20 cellular contexts compared by ENCODE assay signal in genomic region chr16:70767377-70768204, GRCh38. TPM values are rescaled to one million over a fixed set of nuclear protein-coding genes. Genes with fewer than 3 reads are reported as not detected.
A peak's percentile ranks its signal among the peaks of the same experiment; 100 is the strongest.
DNase-seq lines count a peak whose midpoint lies in the region; ATAC-seq and FAIRE-seq lines count a peak whose summit lies in the region.
"Had no signal": no experiment of that assay in that cellular context is flagged by ENCODE, and none has a peak within 500 bp of the region (broad histone marks: within the 10 kb centered on the region; RNA-seq: fewer than 3 reads in every experiment).

No MANE protein-coding gene starts in this region.

- no peak overlapping the region for H4K91ac ChIP-seq in trophoblast cell (ENCODE audit: low read depth, low read length)

- no peak overlapping the region for H2BK120ac ChIP-seq in trophoblast cell (ENCODE audit: insufficient read depth, low read length, poor library complexity)

- H3K23ac ChIP-seq in trophoblast cell (ENCODE audit: low read length), result no peak overlapping the region

- no peak overlapping the region for H4K12ac ChIP-seq in trophoblast cell (ENCODE audit: low read depth, low read length)

- no peak overlapping the region for H2AK5ac ChIP-seq in trophoblast cell (ENCODE audit: low read length)

- peaks cover 6 to 9% of the 10 kb centered on the region in 2 experiments for H3K4me1 ChIP-seq in trophoblast cell (ENCODE audit: control insufficient read depth in 1 of 2, insufficient read depth in 2 of 2, low read length in 2 of 2)
- H3K4me1 ChIP-seq: Peyer's patch had no signal

- H3K18ac ChIP-seq in trophoblast cell (ENCODE audit: low read length), result no peak overlapping the region

- H3K27ac ChIP-seq in trophoblast cell (ENCODE audit: low read depth, low read length), result no peak overlapping the region
- H3K27ac ChIP-seq: adrenal gland, Peyer's patch had no signal

- H3K4me3 ChIP-seq in trophoblast cell (ENCODE audit: low read depth, low read length), result no peak overlapping the region
- H3K4me3 ChIP-seq: adrenal gland, GM12878, Peyer's patch had no signal

- no peak overlapping the region for H2BK12ac ChIP-seq in trophoblast cell (ENCODE audit: low read length)

- no peak for ATAC-seq in stimulated activated naive CD8-positive, alpha-beta T cell treated with anti-CD3 and anti-CD28 coated beads, Interleukin-15, Interleukin-2, amounts not matched to agents 100 U/mL and 50 U/mL, for 24 hours
- no peak for ATAC-seq in GM21528 (IDR thresholded peaks at IDR 0.05; ENCODE audit: low FRiP score, unreplicated experiment)
- ATAC-seq: activated CD4-positive, alpha-beta T cell treated with anti-CD3 and anti-CD28 coated beads for 36 hours; activated T-cell treated with anti-CD3 and anti-CD28 coated beads, Interleukin-2, amount 50 U/mL, for 72 hours; GM12878 had no signal

- no peak for FAIRE-seq in RCC 7860 (lab: Jason Lieb, UNC)
- FAIRE-seq: colon, GM12878 had no signal

- no peak overlapping the region for H3K14ac ChIP-seq in trophoblast cell (ENCODE audit: low read length)

- H3K36me3 ChIP-seq in trophoblast cell (ENCODE audit: control insufficient read depth in 1 of 2, insufficient read depth in 2 of 2, low read length in 2 of 2), result peaks cover 18 to 22% of the 10 kb centered on the region in 2 experiments

- H2AFZ ChIP-seq in trophoblast cell (ENCODE audit: insufficient read depth, low read length, poor library complexity), result no peak overlapping the region

- H3K79me1 ChIP-seq in trophoblast cell (ENCODE audit: low read length), result peaks cover 4% of the 10 kb centered on the region

- DNase-seq in ELR (ENCODE audit: low read depth), result peak; percentile 73
- DNase-seq in RCC 7860 (ENCODE audit: low spot score), result peak; percentile 28
- DNase-seq in fibroblast of gingiva (ENCODE audit: low read depth), result peak; percentile 13
- peak; percentile 82 to 84 for DNase-seq in trophoblast cell
- no peak for DNase-seq in mucosa of gallbladder (ENCODE audit: low spot score)
- no peak for DNase-seq in anterior cingulate cortex (lab: John Stamatoyannopoulos, UW)
- DNase-seq in stimulated activated naive CD8-positive, alpha-beta T cell treated with anti-CD3 and anti-CD28 coated beads, Interleukin-15, Interleukin-2, amounts not matched to agents 100 U/mL and 50 U/mL, for 24 hours, result no peak
- DNase-seq: activated CD4-positive, alpha-beta T cell treated with anti-CD3 and anti-CD28 coated beads for 36 hours; activated T-cell treated with anti-CD3 and anti-CD28 coated beads, Interleukin-2, amount 50 U/mL, for 72 hours; adrenal gland; C1 segment of cervical spinal cord; DND-41; erythroblast; NCI-H1930; NCI-H526; Peyer's patch; stimulated activated CD4-positive, alpha-beta T cell treated with anti-CD3 and anti-CD28 coated beads, Interleukin-15, amount 100 ng/mL, for 24 hours had no signal

- H3K9me3 ChIP-seq in trophoblast cell (ENCODE audit: insufficient read depth, low read depth, low read length), result no peaks in the 10 kb centered on the region
- H3K9me3 ChIP-seq: adrenal gland, Peyer's patch had no signal

- H3K4me2 ChIP-seq in trophoblast cell (ENCODE audit: low read length), result no peak overlapping the region

- H3K4ac ChIP-seq in trophoblast cell (ENCODE audit: low read depth, low read length), result no peak overlapping the region

- no peak overlapping the region for H3K9ac ChIP-seq in trophoblast cell (ENCODE audit: low read length)

- H4K8ac ChIP-seq in trophoblast cell (ENCODE audit: low read depth, low read length), result no peak overlapping the region

- H3K79me2 ChIP-seq in trophoblast cell (ENCODE audit: control insufficient read depth, insufficient read depth, low read length, poor library complexity), result no peaks in the 10 kb centered on the region

- H2BK5ac ChIP-seq in trophoblast cell (ENCODE audit: low read depth, low read length, poor library complexity), result no peak overlapping the region

- no CpG with 5 or more reads among the region's 4 CpGs for WGBS in trophoblast cell (ENCODE audit: extremely low coverage, insufficient coverage, insufficient read length)

- H3K27me3 ChIP-seq in trophoblast cell (ENCODE audit: insufficient read depth, low read length), result no peaks in the 10 kb centered on the region
- H3K27me3 ChIP-seq: adrenal gland, Peyer's patch had no signal

RNA-seq across cellular contexts. Expression of gene VAC14, which starts 33.4 kb away (rescaled TPM):
- 20.7 and 22.3 TPM in 2 replicates for polyA plus RNA-seq in trophoblast cell (2013)
- total RNA-seq in mucosa of gallbladder, result 32.6 TPM

Comparison
In these comparisons a context has a peak if more than half of its experiments do, and no peak if none do; other contexts are left out.
1. DNase-seq: peak in ELR (single experiment), RCC 7860 (single experiment), fibroblast of gingiva (single experiment) and trophoblast cell (2 of 2); none in mucosa of gallbladder (single experiment), anterior cingulate cortex (0 of 58) and stimulated activated naive CD8-positive, alpha-beta T cell treated with anti-CD3 and anti-CD28 coated beads, Interleukin-15, Interleukin-2, amounts not matched to agents 100 U/mL and 50 U/mL, for 24 hours (single experiment).